In genomic region chr11:121207485-121208115, GRCh38 we compare ENCODE assay signal across 11 cellular contexts.
DNase-seq lines count a peak whose midpoint lies in the region; ATAC-seq and TF ChIP-seq lines count a peak whose summit lies in the region.
"Had no signal": no experiment of that assay in that cellular context is flagged by ENCODE, and none has a peak within 500 bp of the region (broad histone marks: within the 10 kb centered on the region; RNA-seq: fewer than 3 reads in every experiment).

No MANE protein-coding gene starts in this region.

- POLR2A ChIA-PET in BJ (lab: Charles Lee), result no interaction called here
- POLR2A ChIA-PET in HEK293T (lab: Yijun Ruan, JAX), result interaction anchor here (1.6 kb wide), 1 partner anchor 30 kb away, joined by 4 read pairs; no protein-coding TSS in a partner anchor

- DNase-seq in BJ (ENCODE audit: low read depth), result peak; percentile 16
- peak; percentile 46 for DNase-seq in choroid plexus epithelial cell (ENCODE audit: low read depth)
- DNase-seq in HEK293T (ENCODE audit: extremely low spot score), result no peak
- no peak for DNase-seq in OCI-M1 (lab: John Stamatoyannopoulos, UW)
- no peak for DNase-seq in ovary
- DNase-seq in HCEC 1CT, result no peak
- DNase-seq: activated effector memory CD4-positive, alpha-beta T cell treated with anti-CD3 and anti-CD28 coated beads, Interleukin-2, amount 50 U/mL, for 16 hours; body of pancreas; occipital lobe had no signal

- no peaks in the 10 kb centered on the region for H3K36me3 ChIP-seq in BJ (ENCODE audit: control insufficient read depth, insufficient read depth, low read length)
- H3K36me3 ChIP-seq in ovary, result no peaks in the 10 kb centered on the region

- H3K27ac ChIP-seq in ovary, result no peak overlapping the region
- H3K27ac ChIP-seq: body of pancreas had no signal

- CTCF ChIA-PET in BJ (lab: Yijun Ruan, JAX) (interaction anchor here (3.4 kb wide), 1 partner anchor 14 kb away, joined by 14 read pairs; no protein-coding TSS in a partner anchor), HEK293T (lab: Yijun Ruan, JAX) (interaction anchor here (1.7 kb wide), 1 partner anchor 13 kb away, joined by 4 read pairs; no protein-coding TSS in a partner anchor)

- no peaks in the 10 kb centered on the region for H3K4me1 ChIP-seq in ovary (ENCODE audit: insufficient read depth)
- H3K4me1 ChIP-seq: body of pancreas had no signal

- peaks cover 2% of the 10 kb centered on the region; the same call in 1 of the 2 replicates for H3K27me3 ChIP-seq in BJ (ENCODE audit: control insufficient read depth, insufficient read depth, low read length)
- H3K27me3 ChIP-seq in ovary, result no peaks in the 10 kb centered on the region

- TF ChIP-seq CTCF in BJ (IDR thresholded peaks at IDR 0.05; ENCODE audit: insufficient read depth, low read depth, low read length), result no peak
- no peak for TF ChIP-seq CTCF in choroid plexus epithelial cell (conservative IDR thresholded peaks at IDR 0.05; ENCODE audit: low read depth, low read length)
- TF ChIP-seq CTCF in ovary (IDR thresholded peaks at IDR 0.05), result no peak

- H3K4me3 ChIP-seq in BJ (ENCODE audit: low read depth, low read length), result no peak overlapping the region
- no peak overlapping the region for H3K4me3 ChIP-seq in choroid plexus epithelial cell (ENCODE audit: low read depth, low read length)
- H3K4me3 ChIP-seq in ovary, result no peak overlapping the region
- H3K4me3 ChIP-seq: body of pancreas had no signal

- ATAC-seq in GM21367 (IDR thresholded peaks at IDR 0.05; ENCODE audit: unreplicated experiment) (peak; percentile 59), HG03108 (IDR thresholded peaks at IDR 0.05; ENCODE audit: unreplicated experiment) (peak; percentile 64)
- ATAC-seq: body of pancreas had no signal

- TF ChIP-seq POLR2A in ovary (IDR thresholded peaks at IDR 0.05), result no peak

- no peak for TF ChIP-seq EP300 in ovary (IDR thresholded peaks at IDR 0.05)

- intact Hi-C loops in ovary (cut with DNase I), result no loop called here

- H3K9me3 ChIP-seq in ovary, result no peaks in the 10 kb centered on the region
- H3K9me3 ChIP-seq: body of pancreas had no signal

TF ChIP-seq in HEK293T, 16 proteins besides CTCF, POLR2A, EP300 and RAD21:
- TF ChIP-seq ARNT (IDR thresholded peaks at IDR 0.05), result no peak
- TF ChIP-seq HDGF (IDR thresholded peaks at IDR 0.05; ENCODE audit: borderline replicate concordance), result no peak
- no peak for TF ChIP-seq ELF4 (IDR thresholded peaks at IDR 0.05)
- TF ChIP-seq NFRKB (IDR thresholded peaks at IDR 0.05), result no peak
- no peak for TF ChIP-seq FOXM1 (IDR thresholded peaks at IDR 0.05; ENCODE audit: borderline replicate concordance)
- TF ChIP-seq SP1 (IDR thresholded peaks at IDR 0.05), result no peak
- TF ChIP-seq, protein P1, sequence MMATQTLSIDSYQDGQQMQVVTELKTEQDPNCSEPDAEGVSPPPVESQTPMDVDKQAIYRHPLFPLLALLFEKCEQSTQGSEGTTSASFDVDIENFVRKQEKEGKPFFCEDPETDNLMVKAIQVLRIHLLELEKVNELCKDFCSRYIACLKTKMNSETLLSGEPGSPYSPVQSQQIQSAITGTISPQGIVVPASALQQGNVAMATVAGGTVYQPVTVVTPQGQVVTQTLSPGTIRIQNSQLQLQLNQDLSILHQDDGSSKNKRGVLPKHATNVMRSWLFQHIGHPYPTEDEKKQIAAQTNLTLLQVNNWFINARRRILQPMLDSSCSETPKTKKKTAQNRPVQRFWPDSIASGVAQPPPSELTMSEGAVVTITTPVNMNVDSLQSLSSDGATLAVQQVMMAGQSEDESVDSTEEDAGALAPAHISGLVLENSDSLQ (IDR thresholded peaks at IDR 0.05), result no peak
- TF ChIP-seq CTBP1 (IDR thresholded peaks at IDR 0.05; ENCODE audit: borderline replicate concordance), result no peak
- no peak for TF ChIP-seq ZNF384 (IDR thresholded peaks at IDR 0.05)
- no peak for TF ChIP-seq L3MBTL2 (conservative IDR thresholded peaks at IDR 0.05)
- TF ChIP-seq LEF1 (IDR thresholded peaks at IDR 0.05; ENCODE audit: borderline replicate concordance), result no peak
- no peak for TF ChIP-seq SUZ12 (IDR thresholded peaks at IDR 0.05)
- no peak for TF ChIP-seq BHLHE40 (IDR thresholded peaks at IDR 0.05; ENCODE audit: borderline replicate concordance)
- TF ChIP-seq FOXK2 (IDR thresholded peaks at IDR 0.05), result no peak

Comparison
In these comparisons a context has a peak if more than half of its experiments do, and no peak if none do; other contexts are left out.
1. DNase-seq: peak in BJ (single experiment) and choroid plexus epithelial cell (single experiment); none in HEK293T (single experiment), OCI-M1 (single experiment), ovary (0 of 5) and HCEC 1CT (single experiment).